In the genomic region with DNA sequence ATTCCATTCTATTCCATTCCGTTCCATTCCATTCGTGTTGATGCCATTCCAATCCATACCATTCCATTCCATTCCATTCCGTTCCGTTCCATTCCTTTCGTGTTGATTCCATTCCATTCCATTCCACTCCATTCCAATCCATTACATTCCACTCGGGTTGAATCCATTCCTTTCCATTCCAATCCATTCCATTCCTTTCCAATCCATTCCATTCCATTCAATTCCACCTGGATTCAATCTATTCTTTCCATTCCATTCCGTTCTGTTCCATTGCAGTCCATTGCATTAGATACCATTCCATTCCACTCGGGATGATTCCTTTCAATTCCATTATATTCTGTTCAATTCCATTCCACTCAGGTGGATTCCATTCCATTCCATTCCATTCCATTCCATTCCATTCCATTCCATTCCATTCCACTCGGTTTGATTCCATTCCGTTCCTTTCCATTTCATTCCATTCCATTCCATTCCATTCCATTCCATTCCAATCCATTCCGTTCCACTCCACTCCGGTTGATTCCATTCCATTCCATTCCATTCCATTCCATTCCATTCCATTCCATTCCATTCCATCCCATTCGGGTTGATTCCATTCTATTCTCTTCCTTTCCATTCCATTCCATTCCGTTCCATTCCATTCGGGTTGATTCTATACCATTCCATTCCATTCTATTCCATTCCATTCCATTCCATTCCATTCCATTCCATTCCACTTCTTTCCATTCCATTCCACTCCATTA, we compare ENCODE assay signal across 8 cellular contexts.
A peak's percentile ranks its signal among the peaks of the same experiment; 100 is the strongest.
DNase-seq lines count a peak whose midpoint lies in the region; ATAC-seq, FAIRE-seq and TF ChIP-seq lines count a peak whose summit lies in the region.
"Not testable (repeated sequence)": the region's sequence is repeated elsewhere in the genome, so short reads cannot be mapped to it uniquely, and the experiment has no call there.

No MANE protein-coding gene starts in this region.

- WGBS in gastroesophageal sphincter (ENCODE audit: low coverage in 1 of 2), 2 donors: 40 to 46% methylated on average over 14 to 15 of the region's 15 CpGs

- H3K27me3 ChIP-seq in gastroesophageal sphincter, upper lobe of right lung: not testable (repeated sequence)

- not testable (repeated sequence) for H3K4me1 Mint-ChIP-seq in central memory CD8-positive, alpha-beta T cell; osteocyte (ENCODE audit: unreplicated experiment)

- H3K9me3 Mint-ChIP-seq in central memory CD8-positive, alpha-beta T cell: peaks cover 45% of the 10 kb centered on the region
- peaks cover 24% of the 10 kb centered on the region for H3K9me3 Mint-ChIP-seq in osteocyte (ENCODE audit: unreplicated experiment)

- H3K9me3 ChIP-seq in gastroesophageal sphincter (peaks cover 0 to 39% (median 2%) of the 10 kb centered on the region in 3 donors), upper lobe of right lung (peaks cover 20% of the 10 kb centered on the region)

- FAIRE-seq in RCC 7860 (lab: Jason Lieb, UNC): not testable (repeated sequence)

- not testable (repeated sequence) for TF ChIP-seq EP300 in gastroesophageal sphincter (IDR thresholded peaks at IDR 0.05)

- not testable (repeated sequence) for TF ChIP-seq POLR2A in gastroesophageal sphincter (IDR thresholded peaks at IDR 0.05)

- not testable (repeated sequence) for H3K27ac Mint-ChIP-seq in central memory CD8-positive, alpha-beta T cell (ENCODE audit: low read depth); osteocyte (ENCODE audit: unreplicated experiment)

- not testable (repeated sequence) for TF ChIP-seq CTCF in gastroesophageal sphincter (IDR thresholded peaks at IDR 0.05); osteocyte (IDR thresholded peaks at IDR 0.05); upper lobe of right lung (IDR thresholded peaks at IDR 0.05)

- H3K27me3 Mint-ChIP-seq in central memory CD8-positive, alpha-beta T cell; osteocyte (ENCODE audit: unreplicated experiment): not testable (repeated sequence)

- peak; percentile 40 for DNase-seq in RCC 7860 (ENCODE audit: low spot score)
- not testable (repeated sequence) for DNase-seq in central memory CD8-positive, alpha-beta T cell (ENCODE audit: low spot score in 2 of 2); upper lobe of right lung
- peak; percentile 42 for DNase-seq in left kidney (ENCODE audit: low read depth, low spot score)
- peak; percentile 83 for DNase-seq in osteocyte (ENCODE audit: extremely low spot score, unreplicated experiment)

- ATAC-seq in GM18502 (IDR thresholded peaks at IDR 0.05; ENCODE audit: poor library complexity, unreplicated experiment) (peak; percentile 11), HG03039 (IDR thresholded peaks at IDR 0.05; ENCODE audit: unreplicated experiment) (peak; percentile 5), gastroesophageal sphincter (peak; percentile 10), upper lobe of right lung (peak; percentile 15)
- peak; percentile 6 for ATAC-seq in central memory CD8-positive, alpha-beta T cell (replicated peaks; ENCODE audit: extremely low read depth, poor library complexity, severe bottlenecking)

- H3K4me1 ChIP-seq in gastroesophageal sphincter, upper lobe of right lung: not testable (repeated sequence)

- not testable (repeated sequence) for H3K27ac ChIP-seq in gastroesophageal sphincter, upper lobe of right lung

- H3K4me3 Mint-ChIP-seq in central memory CD8-positive, alpha-beta T cell; osteocyte (ENCODE audit: unreplicated experiment): not testable (repeated sequence)

- H3K4me3 ChIP-seq in gastroesophageal sphincter, upper lobe of right lung: not testable (repeated sequence)

- intact Hi-C loops in upper lobe of right lung (cut with DNase I): not testable (repeated sequence)

- H3K36me3 ChIP-seq in gastroesophageal sphincter, upper lobe of right lung: not testable (repeated sequence)

- H3K36me3 Mint-ChIP-seq in central memory CD8-positive, alpha-beta T cell (ENCODE audit: insufficient read depth): not testable (repeated sequence)
- H3K36me3 Mint-ChIP-seq in osteocyte (ENCODE audit: unreplicated experiment): peaks cover 11% of the 10 kb centered on the region
